In genomic region chr2:20642026-20642971, GRCh38 we compare ENCODE assay signal across 9 cellular contexts. TPM values are rescaled to one million over a fixed set of nuclear protein-coding genes. Genes with fewer than 3 reads are reported as not detected.
A peak's percentile ranks its signal among the peaks of the same experiment; 100 is the strongest.
DNase-seq lines count a peak whose midpoint lies in the region; ATAC-seq lines count a peak whose summit lies in the region.
"Had no signal": no experiment of that assay in that cellular context is flagged by ENCODE, and none has a peak within 500 bp of the region (broad histone marks: within the 10 kb centered on the region; RNA-seq: fewer than 3 reads in every experiment).

No MANE protein-coding gene starts in this region.

- intact Hi-C loops in activated CD4-positive, alpha-beta memory T cell treated with anti-CD3 and anti-CD28 coated beads for 36 hours (cut with micrococcal nuclease): loop anchor here (1.0 to 5.0 kb wide), 3 partner anchors 199 to 400 kb away; no protein-coding TSS in a partner anchor

- H3K27me3 Mint-ChIP-seq in activated CD4-positive, alpha-beta memory T cell treated with anti-CD3 and anti-CD28 coated beads for 36 hours: no peaks in the 10 kb centered on the region

- H3K9me3 Mint-ChIP-seq in activated CD4-positive, alpha-beta memory T cell treated with anti-CD3 and anti-CD28 coated beads for 36 hours: no peaks in the 10 kb centered on the region

- no peak overlapping the region for H3K27ac Mint-ChIP-seq in activated CD4-positive, alpha-beta memory T cell treated with anti-CD3 and anti-CD28 coated beads for 36 hours

- no peak overlapping the region for H3K4me3 ChIP-seq in BLaER1
- H3K4me3 ChIP-seq: SK-N-MC had no signal

- peak; percentile 92 for ATAC-seq in GM18907 (IDR thresholded peaks at IDR 0.05; ENCODE audit: unreplicated experiment)
- ATAC-seq in HG03103 (IDR thresholded peaks at IDR 0.05; ENCODE audit: low read depth, unreplicated experiment): peak; percentile 95

- no peaks in the 10 kb centered on the region for H3K27me3 ChIP-seq in BLaER1

- CTCF ChIA-PET in activated CD4-positive, alpha-beta memory T cell treated with anti-CD3 and anti-CD28 coated beads for 36 hours (lab: Charles Lee): interaction anchor here (0.6 to 6.2 kb wide), 48 partner anchors 9 to 535 kb away, joined by 3 to 144 read pairs (median 5); partner anchors contain the start of genes HS1BP3 and RHOB

- peaks cover 2% of the 10 kb centered on the region for H3K4me1 Mint-ChIP-seq in activated CD4-positive, alpha-beta memory T cell treated with anti-CD3 and anti-CD28 coated beads for 36 hours (ENCODE audit: low read depth)

- H3K36me3 Mint-ChIP-seq in activated CD4-positive, alpha-beta memory T cell treated with anti-CD3 and anti-CD28 coated beads for 36 hours: peaks cover 3% of the 10 kb centered on the region

- DNase-seq in NCI-H524 (lab: John Stamatoyannopoulos, UW) (peak; percentile 46 to 74), middle frontal gyrus (ENCODE audit: extremely low spot score, low spot score) (peak; percentile 68)
- DNase-seq in activated CD4-positive, alpha-beta memory T cell treated with anti-CD3 and anti-CD28 coated beads for 36 hours: peak; percentile 81
- peak; percentile 57 for DNase-seq in effector CD8-positive, alpha-beta T cell (lab: John Stamatoyannopoulos, UW)
- DNase-seq in stimulated activated CD8-positive, alpha-beta memory T cell treated with anti-CD3 and anti-CD28 coated beads, Interleukin-4, amount 100 ng/mL, for 24 hours (ENCODE audit: low read depth): peak; percentile 58

- 0 out of 2 replicates have a peak overlapping the region, but pooled peaks have one; percentile 10 for H3K9ac ChIP-seq in BLaER1

- no peak overlapping the region for H3K4me3 Mint-ChIP-seq in activated CD4-positive, alpha-beta memory T cell treated with anti-CD3 and anti-CD28 coated beads for 36 hours

- peaks cover 53% of the 10 kb centered on the region for H4K20me1 ChIP-seq in BLaER1

- POLR2A ChIA-PET in activated CD4-positive, alpha-beta memory T cell treated with anti-CD3 and anti-CD28 coated beads for 36 hours (lab: Charles Lee): interaction anchor here (0.6 to 1.9 kb wide), 4 partner anchors 8 to 890 kb away, joined by 3 to 12 read pairs (median 5); partner anchors contain the start of genes HS1BP3 and RHOB

- peaks cover 67% of the 10 kb centered on the region for H3K36me3 ChIP-seq in BLaER1

- peak overlapping the region; percentile 66 for H3K4me2 ChIP-seq in BLaER1

- no peak overlapping the region for H3K27ac ChIP-seq in BLaER1
- H3K27ac ChIP-seq: SK-N-MC had no signal

- peaks cover 63% of the 10 kb centered on the region for H3K4me1 ChIP-seq in BLaER1

- H3K9me3 ChIP-seq in BLaER1: no peaks in the 10 kb centered on the region

RNA-seq across cellular contexts. Expression of gene HS1BP3, which starts 8.6 kb away (rescaled TPM):
- 10 to 100 TPM; 10.1 to 10.4 TPM for total RNA-seq in activated CD4-positive, alpha-beta memory T cell treated with anti-CD3 and anti-CD28 coated beads for 36 hours

RNA-seq across cellular contexts. Expression of gene GDF7, which starts 24.6 kb away (rescaled TPM):
- under 1 TPM; 0.02 to 0.05 TPM for total RNA-seq in activated CD4-positive, alpha-beta memory T cell treated with anti-CD3 and anti-CD28 coated beads for 36 hours
